38 cellular contexts compared by ENCODE assay signal in the genomic region with DNA sequence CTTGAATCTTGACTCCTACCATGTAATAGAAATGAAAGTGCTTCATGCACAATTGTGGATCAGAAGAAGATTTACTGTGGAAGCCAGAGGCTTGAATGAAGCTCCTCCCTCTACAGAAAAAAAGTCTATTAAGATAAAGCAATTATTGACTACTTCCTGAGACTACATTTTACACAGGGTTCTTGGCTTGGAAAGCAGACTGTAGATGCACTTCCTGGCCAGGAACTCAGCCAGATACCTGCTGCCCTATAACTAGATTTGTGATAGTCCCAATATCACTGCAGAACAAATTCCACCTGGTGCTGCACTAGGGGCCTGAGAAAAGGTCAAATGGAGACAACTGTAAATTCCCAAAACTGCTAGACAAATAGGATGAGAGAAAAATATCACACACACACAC.
"Had no signal": no experiment of that assay in that cellular context is flagged by ENCODE, and none has a peak within 500 bp of the region (broad histone marks: within the 10 kb centered on the region; RNA-seq: fewer than 3 reads in every experiment).

No MANE protein-coding gene starts in this region.

- H3K27ac Mint-ChIP-seq: activated CD4-positive, alpha-beta T cell treated with anti-CD3 and anti-CD28 coated beads for 36 hours; activated CD4-positive, alpha-beta T cell treated with anti-CD3 and anti-CD28 coated beads, Interleukin-2, amount 10 ng/mL, durations not matched to agents 7 days and 5 days; activated CD8-positive, alpha-beta T cell treated with anti-CD3 and anti-CD28 coated beads for 36 hours; activated naive CD4-positive, alpha-beta T cell treated with anti-CD3 and anti-CD28 coated beads, Interleukin-2, amount 10 ng/mL, durations not matched to agents 7 days and 5 days; activated naive CD4-positive, alpha-beta T cell treated with anti-CD3 and anti-CD28 coated beads, Interleukin-2, amount 50 U/mL, for 24 hours; activated naive CD8-positive, alpha-beta T cell; activated naive CD8-positive, alpha-beta T cell treated with anti-CD3 and anti-CD28 coated beads, Interleukin-2, amount 10 ng/mL, durations not matched to agents 7 days and 5 days; activated naive CD8-positive, alpha-beta T cell treated with anti-CD3 and anti-CD28 coated beads, Interleukin-2, amount 50 U/mL, for 24 hours; activated T-cell treated with anti-CD3 and anti-CD28 coated beads, Interleukin-2, amount 50 U/mL, for 72 hours; activated T-helper 1 cell treated with anti-CD3 and anti-CD28 coated beads, Interleukin-12 subunit alpha, Interleukin-12 subunit beta, Interleukin-2, Interleukin-4 antibody, amounts not matched to agents 30 ng/mL and 10 ng/mL and 1 ng/mL, durations not matched to agents 14 hours and 24 hours and 36 hours; activated T-helper 17 cell treated with anti-CD3 and anti-CD28 coated beads, Interleukin-2, amount 50 U/mL, for 72 hours; T-helper 1 cell treated with Interleukin-12 subunit alpha and Interleukin-12 subunit beta and Interleukin-4 antibody, amounts not matched to agents 30 μg/mL and 1 μg/mL, for 36 hours; T-helper 2 cell treated with Interferon-gamma antibody and Interleukin-4, amounts not matched to agents 5 μg/mL and 100 μg/mL, for 36 hours; WTC11 had no signal

- H3K27me3 ChIP-seq: ascending aorta, brain microvascular endothelial cell, breast epithelium, colonic mucosa had no signal

- H3K27ac ChIP-seq: ascending aorta, brain microvascular endothelial cell, breast epithelium, colonic mucosa, WERI-Rb-1 had no signal

- DNase-seq: activated CD4-positive, alpha-beta T cell treated with anti-CD3 and anti-CD28 coated beads for 1 hour; activated CD4-positive, alpha-beta T cell treated with anti-CD3 and anti-CD28 coated beads for 36 hours; activated CD4-positive, alpha-beta T cell treated with anti-CD3 and anti-CD28 coated beads for 48 hours; activated CD4-positive, alpha-beta T cell treated with anti-CD3 and anti-CD28 coated beads, Interleukin-2, amount 10 ng/mL, durations not matched to agents 7 days and 5 days; activated CD4-positive, alpha-beta T cell treated with anti-CD3 and anti-CD28 coated beads, Interleukin-2, amount 50 U/mL, for 48 hours; activated CD4-positive, CD25-positive, alpha-beta regulatory T cell; activated CD8-positive, alpha-beta memory T cell treated with anti-CD3 and anti-CD28 coated beads, Interleukin-2, amount 50 U/mL, for 4 hours; activated CD8-positive, alpha-beta T cell treated with anti-CD3 and anti-CD28 coated beads for 36 hours; activated effector memory CD4-positive, alpha-beta T cell treated with anti-CD3 and anti-CD28 coated beads, Interleukin-2, amount 50 U/mL, for 16 hours; activated naive CD4-positive, alpha-beta T cell treated with anti-CD3 and anti-CD28 coated beads, Interleukin-2, amount 10 ng/mL, durations not matched to agents 7 days and 5 days; activated naive CD4-positive, alpha-beta T cell treated with Interleukin-2 at 50 U/mL for 16 hours; activated naive CD8-positive, alpha-beta T cell treated with anti-CD3 and anti-CD28 coated beads, Interleukin-2, amount 10 ng/mL, durations not matched to agents 7 days and 5 days; activated naive CD8-positive, alpha-beta T cell treated with anti-CD3 and anti-CD28 coated beads, Interleukin-2, amount 50 U/mL, for 24 hours; activated T-cell treated with anti-CD3 and anti-CD28 coated beads for 4 hours; activated T-cell treated with anti-CD3 and anti-CD28 coated beads, Interleukin-2, amount 50 U/mL, for 1 hour; activated T-cell treated with anti-CD3 and anti-CD28 coated beads, Interleukin-2, amount 50 U/mL, for 4 hours; activated T-cell treated with anti-CD3 and anti-CD28 coated beads, Interleukin-2, amount 50 U/mL, for 72 hours; amygdala; anterior cingulate cortex; brain microvascular endothelial cell; caudate nucleus; cerebellar nuclear complex; colonic mucosa; T-helper 1 cell; T-helper 2 cell; T-helper 9 cell; WERI-Rb-1 had no signal

- H3K4me1 ChIP-seq: ascending aorta, breast epithelium, colonic mucosa had no signal

- H3K4me1 Mint-ChIP-seq: activated CD4-positive, alpha-beta T cell treated with anti-CD3 and anti-CD28 coated beads, Interleukin-2, amount 10 ng/mL, durations not matched to agents 7 days and 5 days; activated naive CD4-positive, alpha-beta T cell treated with anti-CD3 and anti-CD28 coated beads, Interleukin-2, amount 10 ng/mL, durations not matched to agents 7 days and 5 days; activated naive CD8-positive, alpha-beta T cell treated with anti-CD3 and anti-CD28 coated beads, Interleukin-2, amount 10 ng/mL, durations not matched to agents 7 days and 5 days; WTC11 had no signal

- H3K36me3 ChIP-seq: ascending aorta, brain microvascular endothelial cell, breast epithelium, colonic mucosa, WERI-Rb-1 had no signal

- H3K36me3 Mint-ChIP-seq: activated naive CD4-positive, alpha-beta T cell treated with anti-CD3 and anti-CD28 coated beads, Interleukin-2, amount 10 ng/mL, durations not matched to agents 7 days and 5 days had no signal

- ATAC-seq: activated CD4-positive, alpha-beta T cell treated with anti-CD3 and anti-CD28 coated beads for 36 hours; activated CD4-positive, CD25-positive, alpha-beta regulatory T cell treated with anti-CD3 and anti-CD28 coated beads, Interleukin-2, amount 50 U/mL, for 24 hours; activated CD8-positive, alpha-beta T cell treated with anti-CD3 and anti-CD28 coated beads for 36 hours; activated naive CD8-positive, alpha-beta T cell treated with anti-CD3 and anti-CD28 coated beads, Interleukin-2, amount 50 U/mL, for 24 hours; activated T-cell treated with anti-CD3 and anti-CD28 coated beads, Interleukin-2, amount 50 U/mL, for 4 hours; activated T-cell treated with anti-CD3 and anti-CD28 coated beads, Interleukin-2, amount 50 U/mL, for 72 hours; activated T-helper 17 cell treated with anti-CD3 and anti-CD28 coated beads, Interleukin-2, amount 50 U/mL, for 72 hours; WTC11 had no signal

- H3K9me3 ChIP-seq: colonic mucosa had no signal

- H3K4me3 ChIP-seq: ascending aorta, breast epithelium, colonic mucosa had no signal

- H3K4me3 Mint-ChIP-seq: activated CD4-positive, alpha-beta T cell treated with anti-CD3 and anti-CD28 coated beads for 36 hours; activated CD4-positive, alpha-beta T cell treated with anti-CD3 and anti-CD28 coated beads, Interleukin-2, amount 10 ng/mL, durations not matched to agents 7 days and 5 days; activated CD8-positive, alpha-beta T cell treated with anti-CD3 and anti-CD28 coated beads for 36 hours; activated naive CD4-positive, alpha-beta T cell treated with anti-CD3 and anti-CD28 coated beads, Interleukin-2, amount 10 ng/mL, durations not matched to agents 7 days and 5 days; activated naive CD4-positive, alpha-beta T cell treated with anti-CD3 and anti-CD28 coated beads, Interleukin-2, amount 50 U/mL, for 24 hours; activated naive CD8-positive, alpha-beta T cell; activated naive CD8-positive, alpha-beta T cell treated with anti-CD3 and anti-CD28 coated beads, Interleukin-2, amount 10 ng/mL, durations not matched to agents 7 days and 5 days; activated naive CD8-positive, alpha-beta T cell treated with anti-CD3 and anti-CD28 coated beads, Interleukin-2, amount 50 U/mL, for 24 hours; activated T-cell treated with anti-CD3 and anti-CD28 coated beads, Interleukin-2, amount 50 U/mL, for 4 hours; activated T-cell treated with anti-CD3 and anti-CD28 coated beads, Interleukin-2, amount 50 U/mL, for 72 hours; activated T-helper 1 cell treated with anti-CD3 and anti-CD28 coated beads, Interleukin-12 subunit alpha, Interleukin-12 subunit beta, Interleukin-2, Interleukin-4 antibody, amounts not matched to agents 30 ng/mL and 10 ng/mL and 1 ng/mL, durations not matched to agents 14 hours and 24 hours and 36 hours; activated T-helper 17 cell treated with anti-CD3 and anti-CD28 coated beads, Interleukin-2, amount 50 U/mL, for 72 hours; central memory CD8-positive, alpha-beta T cell; T-helper 1 cell treated with Interleukin-12 subunit alpha and Interleukin-12 subunit beta and Interleukin-4 antibody, amounts not matched to agents 30 μg/mL and 1 μg/mL, for 36 hours; T-helper 2 cell treated with Interferon-gamma antibody and Interleukin-4, amounts not matched to agents 5 μg/mL and 100 μg/mL, for 36 hours; WTC11 had no signal
